ENCODE assay signal across 1 cellular context in the genomic region with DNA sequence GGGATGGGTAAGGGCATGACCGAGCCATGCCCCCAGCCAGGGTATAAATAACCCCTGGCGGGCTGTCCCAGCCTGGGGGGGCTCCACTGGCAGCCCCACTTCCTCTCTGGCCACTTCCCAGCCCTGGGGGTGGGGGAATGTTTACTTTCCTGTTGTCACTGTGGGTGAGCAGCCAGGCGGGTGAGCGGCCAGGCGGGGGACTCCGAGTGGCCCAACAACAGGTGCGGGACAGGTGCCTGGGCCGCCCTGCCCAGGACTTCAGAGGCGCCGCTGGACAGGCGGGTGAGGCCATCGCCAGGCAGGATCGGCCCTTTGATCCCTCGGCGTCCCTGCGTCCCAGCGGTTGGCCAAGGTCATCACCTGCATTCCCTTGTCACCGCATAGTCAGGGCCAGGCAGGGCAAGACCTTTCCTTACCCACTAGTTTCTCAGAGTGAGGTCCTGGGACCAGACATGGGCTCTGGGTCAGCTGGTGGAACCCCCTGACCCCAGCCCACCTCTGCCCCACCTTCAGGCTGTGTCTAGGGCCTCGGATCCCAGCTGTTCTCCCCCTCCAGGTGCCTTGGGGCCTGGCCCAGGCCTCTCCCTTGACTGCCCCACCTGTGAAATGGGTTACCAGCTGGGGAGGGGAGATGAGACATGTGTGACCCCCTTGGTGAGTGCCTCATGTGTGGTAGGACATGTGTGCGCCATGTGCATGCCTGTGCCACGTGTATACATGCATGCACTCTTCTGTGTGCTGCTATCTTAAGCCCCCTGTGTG.
TF ChIP-seq lines count a peak whose summit lies in the region.

No MANE protein-coding gene starts in this region.

TF ChIP-seq in HepG2, 621 proteins besides CTCF, POLR2A, EP300 and RAD21 (continued from another document and continues in another):
- TF ChIP-seq, protein P1, sequence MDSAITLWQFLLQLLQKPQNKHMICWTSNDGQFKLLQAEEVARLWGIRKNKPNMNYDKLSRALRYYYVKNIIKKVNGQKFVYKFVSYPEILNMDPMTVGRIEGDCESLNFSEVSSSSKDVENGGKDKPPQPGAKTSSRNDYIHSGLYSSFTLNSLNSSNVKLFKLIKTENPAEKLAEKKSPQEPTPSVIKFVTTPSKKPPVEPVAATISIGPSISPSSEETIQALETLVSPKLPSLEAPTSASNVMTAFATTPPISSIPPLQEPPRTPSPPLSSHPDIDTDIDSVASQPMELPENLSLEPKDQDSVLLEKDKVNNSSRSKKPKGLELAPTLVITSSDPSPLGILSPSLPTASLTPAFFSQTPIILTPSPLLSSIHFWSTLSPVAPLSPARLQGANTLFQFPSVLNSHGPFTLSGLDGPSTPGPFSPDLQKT (CRISPR knock-in tag; IDR thresholded peaks at IDR 0.05; ENCODE audit: borderline replicate concordance): no peak
- no peak for TF ChIP-seq ZNF333 (CRISPR knock-in tag; IDR thresholded peaks at IDR 0.05; ENCODE audit: borderline replicate concordance)
- TF ChIP-seq, protein P2, sequence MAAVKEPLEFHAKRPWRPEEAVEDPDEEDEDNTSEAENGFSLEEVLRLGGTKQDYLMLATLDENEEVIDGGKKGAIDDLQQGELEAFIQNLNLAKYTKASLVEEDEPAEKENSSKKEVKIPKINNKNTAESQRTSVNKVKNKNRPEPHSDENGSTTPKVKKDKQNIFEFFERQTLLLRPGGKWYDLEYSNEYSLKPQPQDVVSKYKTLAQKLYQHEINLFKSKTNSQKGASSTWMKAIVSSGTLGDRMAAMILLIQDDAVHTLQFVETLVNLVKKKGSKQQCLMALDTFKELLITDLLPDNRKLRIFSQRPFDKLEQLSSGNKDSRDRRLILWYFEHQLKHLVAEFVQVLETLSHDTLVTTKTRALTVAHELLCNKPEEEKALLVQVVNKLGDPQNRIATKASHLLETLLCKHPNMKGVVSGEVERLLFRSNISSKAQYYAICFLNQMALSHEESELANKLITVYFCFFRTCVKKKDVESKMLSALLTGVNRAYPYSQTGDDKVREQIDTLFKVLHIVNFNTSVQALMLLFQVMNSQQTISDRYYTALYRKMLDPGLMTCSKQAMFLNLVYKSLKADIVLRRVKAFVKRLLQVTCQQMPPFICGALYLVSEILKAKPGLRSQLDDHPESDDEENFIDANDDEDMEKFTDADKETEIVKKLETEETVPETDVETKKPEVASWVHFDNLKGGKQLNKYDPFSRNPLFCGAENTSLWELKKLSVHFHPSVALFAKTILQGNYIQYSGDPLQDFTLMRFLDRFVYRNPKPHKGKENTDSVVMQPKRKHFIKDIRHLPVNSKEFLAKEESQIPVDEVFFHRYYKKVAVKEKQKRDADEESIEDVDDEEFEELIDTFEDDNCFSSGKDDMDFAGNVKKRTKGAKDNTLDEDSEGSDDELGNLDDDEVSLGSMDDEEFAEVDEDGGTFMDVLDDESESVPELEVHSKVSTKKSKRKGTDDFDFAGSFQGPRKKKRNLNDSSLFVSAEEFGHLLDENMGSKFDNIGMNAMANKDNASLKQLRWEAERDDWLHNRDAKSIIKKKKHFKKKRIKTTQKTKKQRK (IDR thresholded peaks at IDR 0.05; ENCODE audit: low read length): no peak
- TF ChIP-seq ZNF564 (CRISPR knock-in tag; IDR thresholded peaks at IDR 0.05): peak; percentile 84
- 0 out of 2 replicates have a peak, but pooled peaks have one; percentile 54 for TF ChIP-seq ADNP (CRISPR knock-in tag; IDR thresholded peaks at IDR 0.05)
- TF ChIP-seq ZNF672 (CRISPR knock-in tag; IDR thresholded peaks at IDR 0.05): no peak
- TF ChIP-seq, protein P3, sequence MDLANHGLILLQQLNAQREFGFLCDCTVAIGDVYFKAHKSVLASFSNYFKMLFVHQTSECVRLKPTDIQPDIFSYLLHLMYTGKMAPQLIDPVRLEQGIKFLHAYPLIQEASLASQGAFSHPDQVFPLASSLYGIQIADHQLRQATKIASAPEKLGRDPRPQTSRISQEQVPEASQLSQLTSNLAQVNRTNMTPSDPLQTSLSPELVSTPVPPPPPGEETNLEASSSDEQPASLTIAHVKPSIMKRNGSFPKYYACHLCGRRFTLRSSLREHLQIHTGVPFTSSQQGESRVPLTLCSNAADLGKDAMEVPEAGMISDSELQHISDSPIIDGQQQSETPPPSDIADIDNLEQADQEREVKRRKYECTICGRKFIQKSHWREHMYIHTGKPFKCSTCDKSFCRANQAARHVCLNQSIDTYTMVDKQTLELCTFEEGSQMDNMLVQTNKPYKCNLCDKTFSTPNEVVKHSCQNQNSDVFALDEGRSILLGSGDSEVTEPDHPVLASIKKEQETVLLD (CRISPR knock-in tag; IDR thresholded peaks at IDR 0.05; ENCODE audit: low read depth): no peak
- TF ChIP-seq HOXD1 (CRISPR knock-in tag; IDR thresholded peaks at IDR 0.05): peak; percentile 84; the same call in 1 of the 2 replicates
- no peak for TF ChIP-seq SRSF9 (IDR thresholded peaks at IDR 0.05; ENCODE audit: borderline replicate concordance, insufficient read depth, low read depth, low read length, poor library complexity, severe bottlenecking)
- TF ChIP-seq, protein P4, sequence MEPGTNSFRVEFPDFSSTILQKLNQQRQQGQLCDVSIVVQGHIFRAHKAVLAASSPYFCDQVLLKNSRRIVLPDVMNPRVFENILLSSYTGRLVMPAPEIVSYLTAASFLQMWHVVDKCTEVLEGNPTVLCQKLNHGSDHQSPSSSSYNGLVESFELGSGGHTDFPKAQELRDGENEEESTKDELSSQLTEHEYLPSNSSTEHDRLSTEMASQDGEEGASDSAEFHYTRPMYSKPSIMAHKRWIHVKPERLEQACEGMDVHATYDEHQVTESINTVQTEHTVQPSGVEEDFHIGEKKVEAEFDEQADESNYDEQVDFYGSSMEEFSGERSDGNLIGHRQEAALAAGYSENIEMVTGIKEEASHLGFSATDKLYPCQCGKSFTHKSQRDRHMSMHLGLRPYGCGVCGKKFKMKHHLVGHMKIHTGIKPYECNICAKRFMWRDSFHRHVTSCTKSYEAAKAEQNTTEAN (CRISPR knock-in tag; conservative IDR thresholded peaks at IDR 0.05): peak; percentile 85
- TF ChIP-seq DR1 (CRISPR knock-in tag; IDR thresholded peaks at IDR 0.05): no peak
- TF ChIP-seq ISL2 (CRISPR knock-in tag; IDR thresholded peaks at IDR 0.05): peak; percentile 95
- peak; percentile 82 for TF ChIP-seq ZMYM4 (CRISPR knock-in tag; IDR thresholded peaks at IDR 0.05)
- TF ChIP-seq, protein P5, sequence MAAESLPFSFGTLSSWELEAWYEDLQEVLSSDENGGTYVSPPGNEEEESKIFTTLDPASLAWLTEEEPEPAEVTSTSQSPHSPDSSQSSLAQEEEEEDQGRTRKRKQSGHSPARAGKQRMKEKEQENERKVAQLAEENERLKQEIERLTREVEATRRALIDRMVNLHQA (CRISPR knock-in tag; IDR thresholded peaks at IDR 0.05): 0 out of 2 replicates have a peak, but pooled peaks have one; percentile 50
- peak; percentile 97 for TF ChIP-seq MED1 (CRISPR knock-in tag; IDR thresholded peaks at IDR 0.05)
- TF ChIP-seq ZFP1 (CRISPR knock-in tag; IDR thresholded peaks at IDR 0.05): peak; percentile 95
- TF ChIP-seq, protein P6, sequence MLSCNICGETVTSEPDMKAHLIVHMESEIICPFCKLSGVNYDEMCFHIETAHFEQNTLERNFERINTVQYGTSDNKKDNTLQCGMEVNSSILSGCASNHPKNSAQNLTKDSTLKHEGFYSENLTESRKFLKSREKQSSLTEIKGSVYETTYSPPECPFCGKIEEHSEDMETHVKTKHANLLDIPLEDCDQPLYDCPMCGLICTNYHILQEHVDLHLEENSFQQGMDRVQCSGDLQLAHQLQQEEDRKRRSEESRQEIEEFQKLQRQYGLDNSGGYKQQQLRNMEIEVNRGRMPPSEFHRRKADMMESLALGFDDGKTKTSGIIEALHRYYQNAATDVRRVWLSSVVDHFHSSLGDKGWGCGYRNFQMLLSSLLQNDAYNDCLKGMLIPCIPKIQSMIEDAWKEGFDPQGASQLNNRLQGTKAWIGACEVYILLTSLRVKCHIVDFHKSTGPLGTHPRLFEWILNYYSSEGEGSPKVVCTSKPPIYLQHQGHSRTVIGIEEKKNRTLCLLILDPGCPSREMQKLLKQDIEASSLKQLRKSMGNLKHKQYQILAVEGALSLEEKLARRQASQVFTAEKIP (CRISPR knock-in tag; IDR thresholded peaks at IDR 0.05; ENCODE audit: borderline replicate concordance): no peak
- peak; percentile 97 for TF ChIP-seq ZNF772 (CRISPR knock-in tag; IDR thresholded peaks at IDR 0.05)
- TF ChIP-seq HDAC1 (CRISPR knock-in tag; IDR thresholded peaks at IDR 0.05): peak; percentile 99
- peak; percentile 100 for TF ChIP-seq TCF7 (IDR thresholded peaks at IDR 0.05; ENCODE audit: low read depth)
- TF ChIP-seq ZNF713 (CRISPR knock-in tag; IDR thresholded peaks at IDR 0.05): 0 out of 2 replicates have a peak, but pooled peaks have one; percentile 65
- peak; percentile 94 for TF ChIP-seq SMAD3 (CRISPR knock-in tag; IDR thresholded peaks at IDR 0.05)
- TF ChIP-seq, protein P7, sequence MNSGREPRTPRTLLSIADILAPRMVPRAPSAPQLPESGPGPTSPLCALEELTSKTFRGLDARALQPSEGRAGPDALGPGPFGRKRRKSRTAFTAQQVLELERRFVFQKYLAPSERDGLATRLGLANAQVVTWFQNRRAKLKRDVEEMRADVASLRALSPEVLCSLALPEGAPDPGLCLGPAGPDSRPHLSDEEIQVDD (CRISPR knock-in tag; IDR thresholded peaks at IDR 0.05; ENCODE audit: borderline replicate concordance): no peak
- no peak for TF ChIP-seq HCFC1 (IDR thresholded peaks at IDR 0.05; ENCODE audit: low read depth, low read length)
- peak; percentile 88 for TF ChIP-seq GABPB1 (CRISPR knock-in tag; IDR thresholded peaks at IDR 0.05)
- peak; percentile 53; the same call in 1 of the 2 replicates for TF ChIP-seq ZNF709 (CRISPR knock-in tag; IDR thresholded peaks at IDR 0.05)
- TF ChIP-seq ZNF225 (CRISPR knock-in tag; IDR thresholded peaks at IDR 0.05): no peak
- peak; percentile 64; the same call in 1 of the 2 replicates for TF ChIP-seq YEATS4 (CRISPR knock-in tag; IDR thresholded peaks at IDR 0.05; ENCODE audit: borderline replicate concordance)
- TF ChIP-seq STAG1 (CRISPR knock-in tag; IDR thresholded peaks at IDR 0.05): 0 out of 2 replicates have a peak, but pooled peaks have one; percentile 14
- peak; percentile 58; the same call in 1 of the 2 replicates for TF ChIP-seq ZFY (CRISPR knock-in tag; IDR thresholded peaks at IDR 0.05)
- peak; percentile 42; the same call in 1 of the 2 replicates for TF ChIP-seq MIXL1 (CRISPR knock-in tag; IDR thresholded peaks at IDR 0.05)
- TF ChIP-seq, protein P8, sequence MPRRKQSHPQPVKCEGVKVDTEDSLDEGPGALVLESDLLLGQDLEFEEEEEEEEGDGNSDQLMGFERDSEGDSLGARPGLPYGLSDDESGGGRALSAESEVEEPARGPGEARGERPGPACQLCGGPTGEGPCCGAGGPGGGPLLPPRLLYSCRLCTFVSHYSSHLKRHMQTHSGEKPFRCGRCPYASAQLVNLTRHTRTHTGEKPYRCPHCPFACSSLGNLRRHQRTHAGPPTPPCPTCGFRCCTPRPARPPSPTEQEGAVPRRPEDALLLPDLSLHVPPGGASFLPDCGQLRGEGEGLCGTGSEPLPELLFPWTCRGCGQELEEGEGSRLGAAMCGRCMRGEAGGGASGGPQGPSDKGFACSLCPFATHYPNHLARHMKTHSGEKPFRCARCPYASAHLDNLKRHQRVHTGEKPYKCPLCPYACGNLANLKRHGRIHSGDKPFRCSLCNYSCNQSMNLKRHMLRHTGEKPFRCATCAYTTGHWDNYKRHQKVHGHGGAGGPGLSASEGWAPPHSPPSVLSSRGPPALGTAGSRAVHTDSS (CRISPR knock-in tag; conservative IDR thresholded peaks at IDR 0.05): no peak
- TF ChIP-seq, protein P9, sequence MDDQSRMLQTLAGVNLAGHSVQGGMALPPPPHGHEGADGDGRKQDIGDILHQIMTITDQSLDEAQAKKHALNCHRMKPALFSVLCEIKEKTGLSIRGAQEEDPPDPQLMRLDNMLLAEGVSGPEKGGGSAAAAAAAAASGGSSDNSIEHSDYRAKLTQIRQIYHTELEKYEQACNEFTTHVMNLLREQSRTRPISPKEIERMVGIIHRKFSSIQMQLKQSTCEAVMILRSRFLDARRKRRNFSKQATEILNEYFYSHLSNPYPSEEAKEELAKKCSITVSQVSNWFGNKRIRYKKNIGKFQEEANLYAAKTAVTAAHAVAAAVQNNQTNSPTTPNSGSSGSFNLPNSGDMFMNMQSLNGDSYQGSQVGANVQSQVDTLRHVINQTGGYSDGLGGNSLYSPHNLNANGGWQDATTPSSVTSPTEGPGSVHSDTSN (CRISPR knock-in tag; IDR thresholded peaks at IDR 0.05; ENCODE audit: borderline replicate concordance): no peak
- TF ChIP-seq, protein P10, sequence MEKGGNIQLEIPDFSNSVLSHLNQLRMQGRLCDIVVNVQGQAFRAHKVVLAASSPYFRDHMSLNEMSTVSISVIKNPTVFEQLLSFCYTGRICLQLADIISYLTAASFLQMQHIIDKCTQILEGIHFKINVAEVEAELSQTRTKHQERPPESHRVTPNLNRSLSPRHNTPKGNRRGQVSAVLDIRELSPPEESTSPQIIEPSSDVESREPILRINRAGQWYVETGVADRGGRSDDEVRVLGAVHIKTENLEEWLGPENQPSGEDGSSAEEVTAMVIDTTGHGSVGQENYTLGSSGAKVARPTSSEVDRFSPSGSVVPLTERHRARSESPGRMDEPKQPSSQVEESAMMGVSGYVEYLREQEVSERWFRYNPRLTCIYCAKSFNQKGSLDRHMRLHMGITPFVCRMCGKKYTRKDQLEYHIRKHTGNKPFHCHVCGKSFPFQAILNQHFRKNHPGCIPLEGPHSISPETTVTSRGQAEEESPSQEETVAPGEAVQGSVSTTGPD (CRISPR knock-in tag; IDR thresholded peaks at IDR 0.05): peak; percentile 94
- TF ChIP-seq, protein P11, sequence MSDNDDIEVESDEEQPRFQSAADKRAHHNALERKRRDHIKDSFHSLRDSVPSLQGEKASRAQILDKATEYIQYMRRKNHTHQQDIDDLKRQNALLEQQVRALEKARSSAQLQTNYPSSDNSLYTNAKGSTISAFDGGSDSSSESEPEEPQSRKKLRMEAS (IDR thresholded peaks at IDR 0.05): peak; percentile 91
- no peak for TF ChIP-seq ISX (CRISPR knock-in tag; conservative IDR thresholded peaks at IDR 0.05)
- TF ChIP-seq IKZF1 (IDR thresholded peaks at IDR 0.05): no peak
- TF ChIP-seq NFIB (CRISPR knock-in tag; IDR thresholded peaks at IDR 0.05; ENCODE audit: borderline replicate concordance): no peak
- peak; percentile 74; the same call in 1 of the 2 replicates for TF ChIP-seq RFXANK (CRISPR knock-in tag; IDR thresholded peaks at IDR 0.05)
- TF ChIP-seq ZNF737 (CRISPR knock-in tag; IDR thresholded peaks at IDR 0.05; ENCODE audit: borderline replicate concordance): no peak
- no peak for TF ChIP-seq FOSL1 (CRISPR knock-in tag; IDR thresholded peaks at IDR 0.05; ENCODE audit: borderline replicate concordance)
- no peak for TF ChIP-seq NCOA5 (CRISPR knock-in tag; IDR thresholded peaks at IDR 0.05)
- TF ChIP-seq, protein P12, sequence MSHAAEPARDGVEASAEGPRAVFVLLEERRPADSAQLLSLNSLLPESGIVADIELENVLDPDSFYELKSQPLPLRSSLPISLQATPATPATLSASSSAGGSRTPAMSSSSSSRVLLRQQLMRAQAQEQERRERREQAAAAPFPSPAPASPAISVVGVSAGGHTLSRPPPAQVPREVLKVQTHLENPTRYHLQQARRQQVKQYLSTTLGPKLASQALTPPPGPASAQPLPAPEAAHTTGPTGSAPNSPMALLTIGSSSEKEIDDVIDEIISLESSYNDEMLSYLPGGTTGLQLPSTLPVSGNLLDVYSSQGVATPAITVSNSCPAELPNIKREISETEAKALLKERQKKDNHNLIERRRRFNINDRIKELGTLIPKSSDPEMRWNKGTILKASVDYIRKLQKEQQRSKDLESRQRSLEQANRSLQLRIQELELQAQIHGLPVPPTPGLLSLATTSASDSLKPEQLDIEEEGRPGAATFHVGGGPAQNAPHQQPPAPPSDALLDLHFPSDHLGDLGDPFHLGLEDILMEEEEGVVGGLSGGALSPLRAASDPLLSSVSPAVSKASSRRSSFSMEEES (CRISPR knock-in tag; IDR thresholded peaks at IDR 0.05): peak; percentile 82
- no peak for TF ChIP-seq HNRNPH1 (optimal IDR thresholded peaks at IDR 0.05; ENCODE audit: low read depth, low read length)
- TF ChIP-seq SP2 (CRISPR knock-in tag; IDR thresholded peaks at IDR 0.05): peak; percentile 40; the same call in 1 of the 2 replicates
- peak; percentile 91 for TF ChIP-seq ZNF205 (CRISPR knock-in tag; IDR thresholded peaks at IDR 0.05)
- TF ChIP-seq ZNF788 (CRISPR knock-in tag; IDR thresholded peaks at IDR 0.05; ENCODE audit: borderline replicate concordance): peak; percentile 99
